In genomic region chr1:15256584-15256983, GRCh38 we compare ENCODE assay signal across 24 cellular contexts. TPM values are rescaled to one million over a fixed set of nuclear protein-coding genes. Genes with fewer than 3 reads are reported as not detected.
"Had no signal": no experiment of that assay in that cellular context is flagged by ENCODE, and none has a peak within 500 bp of the region (broad histone marks: within the 10 kb centered on the region; RNA-seq: fewer than 3 reads in every experiment).

No MANE protein-coding gene starts in this region.

- H3K9me3 Mint-ChIP-seq: dendritic cell treated with granulocyte-macrophage colony-stimulating factor and Interleukin-4, amounts not matched to agents 40 ng/mL and 50 ng/mL, for 4 days; effector memory CD8-positive, alpha-beta T cell; immature natural killer cell; mesothelial cell of epicardium had no signal

- H3K36me3 Mint-ChIP-seq: immature natural killer cell, mesothelial cell of epicardium had no signal

- H3K27me3 ChIP-seq: colonic mucosa, esophagus muscularis mucosa, foreskin keratinocyte, gastroesophageal sphincter, hepatocyte, left lung had no signal

- H3K4me1 ChIP-seq: colonic mucosa, foreskin keratinocyte had no signal

- H3K4me3 Mint-ChIP-seq: dendritic cell treated with granulocyte-macrophage colony-stimulating factor and Interleukin-4, amounts not matched to agents 40 ng/mL and 50 ng/mL, for 4 days; effector memory CD8-positive, alpha-beta T cell; immature natural killer cell; mesothelial cell of epicardium had no signal

- H3K4me3 ChIP-seq: colonic mucosa, esophagus muscularis mucosa, gastroesophageal sphincter, heart left ventricle, hepatocyte, left lung, lower lobe of right lung, mucosa of descending colon had no signal

- H3K36me3 ChIP-seq: colonic mucosa, esophagus muscularis mucosa, gastroesophageal sphincter, heart left ventricle, left lung, lower lobe of right lung had no signal

- H3K9me3 ChIP-seq: colonic mucosa, esophagus muscularis mucosa, gastroesophageal sphincter, heart left ventricle, left lung, lower lobe of right lung, mucosa of descending colon had no signal

- DNase-seq: cerebellar nuclear complex; colonic mucosa; cortex of kidney; effector CD8-positive, alpha-beta T cell; effector memory CD8-positive, alpha-beta T cell; foreskin keratinocyte; heart left ventricle; hypothalamus; immature natural killer cell; islet precursor cell; kidney; kidney glomerular epithelial cell; left lung; left ventricle myocardium superior; lower lobe of right lung; mesenchymal stem cell; mucosa of descending colon had no signal

- H3K27ac Mint-ChIP-seq: effector memory CD8-positive, alpha-beta T cell; immature natural killer cell; mesothelial cell of epicardium had no signal

- ATAC-seq: effector memory CD8-positive, alpha-beta T cell; foreskin keratinocyte; gastroesophageal sphincter; heart left ventricle; left lung; left ventricle myocardium superior; lower lobe of right lung; mucosa of descending colon had no signal

- H3K27me3 Mint-ChIP-seq: dendritic cell treated with granulocyte-macrophage colony-stimulating factor and Interleukin-4, amounts not matched to agents 40 ng/mL and 50 ng/mL, for 4 days had no signal

- H3K27ac ChIP-seq: colonic mucosa, esophagus muscularis mucosa, foreskin keratinocyte, gastroesophageal sphincter, heart left ventricle, hepatocyte, left lung, lower lobe of right lung had no signal

RNA-seq across cellular contexts. Expression of gene FHAD1, which starts 9.6 kb away (rescaled TPM):
- total RNA-seq: chondrocyte, left ventricle myocardium superior, lung microvascular endothelial cell had no signal
